Comparison of ENCODE assay signal across 24 cellular contexts in the genomic region with DNA sequence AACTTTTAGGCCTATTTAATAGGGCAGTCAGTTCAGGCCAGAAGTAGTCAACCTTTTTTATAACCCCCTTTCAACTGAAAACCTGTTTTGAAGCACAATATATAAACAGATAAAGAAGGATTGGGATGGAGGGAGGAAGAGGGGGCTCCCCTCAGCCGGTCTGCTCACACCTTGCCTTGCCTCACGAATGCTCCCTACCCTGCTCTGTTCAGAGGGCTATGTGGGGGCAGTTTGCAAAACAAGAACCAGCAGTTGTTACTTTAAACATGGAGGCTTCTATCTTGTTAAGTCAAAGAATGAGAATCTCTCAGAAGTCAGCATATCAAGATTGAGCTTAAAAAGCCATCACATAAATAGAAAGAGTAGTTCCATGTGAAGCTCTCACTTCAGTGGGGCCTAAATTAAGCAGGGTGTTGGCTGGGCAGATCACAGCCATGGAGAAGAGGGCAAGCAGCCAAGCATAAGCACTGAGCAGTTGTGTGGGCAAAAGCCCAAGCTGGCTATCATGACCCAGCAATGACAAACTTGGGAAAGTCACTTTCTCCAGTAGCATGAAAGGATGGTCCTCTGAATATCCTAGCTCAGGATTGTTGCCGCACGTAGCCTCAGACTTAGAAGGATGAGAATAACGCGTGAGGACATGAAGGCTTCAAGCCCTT.
DNase-seq lines count a peak whose midpoint lies in the region; ATAC-seq and TF ChIP-seq lines count a peak whose summit lies in the region.
"Had no signal": no experiment of that assay in that cellular context is flagged by ENCODE, and none has a peak within 500 bp of the region (broad histone marks: within the 10 kb centered on the region; RNA-seq: fewer than 3 reads in every experiment).

No MANE protein-coding gene starts in this region.

- WGBS in body of pancreas, 2 donors = 90 to 92% methylated on average over 6 of the region's 6 CpGs

- no TSS peak for BruUV-seq in MCF 10A (replicated peaks; lab: Mats Ljungman, UMichigan)

- no peaks in the 10 kb centered on the region for H3K27me3 Mint-ChIP-seq in MCF 10A (ENCODE audit: insufficient read depth, unreplicated experiment)
- H3K27me3 Mint-ChIP-seq: T-cell had no signal

- H3K36me3 ChIP-seq in body of pancreas (replicated peaks in 1 of 2; ENCODE audit: insufficient read depth in 1 of 2, low read depth in 2 of 2) (no peaks in the 10 kb centered on the region), skeletal muscle tissue (ENCODE audit: control insufficient read depth in 3 of 3, insufficient read depth in 3 of 3, low read length in 3 of 3) (no peaks in the 10 kb centered on the region)
- H3K36me3 ChIP-seq: ovary had no signal

- no peak for TF ChIP-seq POLR2A in body of pancreas (IDR thresholded peaks at IDR 0.05)

- CTCF ChIA-PET in MCF 10A (lab: Yijun Ruan, JAX) = interaction anchor here (0.6 to 3.1 kb wide), 4 partner anchors 11 to 1027 kb away, joined by 3 to 11 read pairs (median 6); no protein-coding TSS in a partner anchor

- H3K9ac ChIP-seq in skeletal muscle tissue (ENCODE audit: low read depth in 1 of 3, low read length in 3 of 3) = no peak overlapping the region

- peaks cover 10% of the 10 kb centered on the region for H3K4me1 Mint-ChIP-seq in MCF 10A (ENCODE audit: insufficient read depth, unreplicated experiment)
- H3K4me1 Mint-ChIP-seq: CD14-positive monocyte; naive thymus-derived CD4-positive, alpha-beta T cell; T-cell had no signal

- no peak overlapping the region for H3K27ac Mint-ChIP-seq in MCF 10A (ENCODE audit: low read depth, unreplicated experiment)
- H3K27ac Mint-ChIP-seq: naive thymus-derived CD4-positive, alpha-beta T cell; T-cell had no signal

- no peak for TF ChIP-seq CTCF in AG10803 (conservative IDR thresholded peaks at IDR 0.05; ENCODE audit: low read length)
- no peak for TF ChIP-seq CTCF in body of pancreas (IDR thresholded peaks at IDR 0.05)
- no peak for TF ChIP-seq CTCF in MCF 10A (IDR thresholded peaks at IDR 0.05; ENCODE audit: unreplicated experiment)

- H3K4me1 ChIP-seq in body of pancreas = no peaks in the 10 kb centered on the region
- peaks cover 7 to 10% (median 9%) of the 10 kb centered on the region in 3 donors for H3K4me1 ChIP-seq in skeletal muscle tissue (ENCODE audit: control insufficient read depth in 3 of 3, insufficient read depth in 3 of 3, low read length in 3 of 3)
- H3K4me1 ChIP-seq: foreskin keratinocyte had no signal

- no peak for ATAC-seq in body of pancreas
- ATAC-seq in left colon = peak; percentile 49
- no peak for ATAC-seq in HG02798 (IDR thresholded peaks at IDR 0.05; ENCODE audit: poor library complexity, unreplicated experiment)
- ATAC-seq in GM18858 (IDR thresholded peaks at IDR 0.05; ENCODE audit: unreplicated experiment) = no peak
- ATAC-seq: foreskin keratinocyte; naive thymus-derived CD4-positive, alpha-beta T cell; T-cell had no signal

- no peak overlapping the region for H3K4me3 ChIP-seq in AG10803 (ENCODE audit: low read length)
- no peak overlapping the region for H3K4me3 ChIP-seq in body of pancreas
- H3K4me3 ChIP-seq in skeletal muscle tissue (ENCODE audit: low read length in 3 of 3) = no peak overlapping the region
- H3K4me3 ChIP-seq: ovary had no signal

- H3K27ac ChIP-seq in body of pancreas (no peak overlapping the region), skeletal muscle tissue (ENCODE audit: low read depth, low read length) (peak overlapping the region; percentile 49)
- H3K27ac ChIP-seq: epithelial cell of prostate, foreskin keratinocyte, ovary had no signal

- no peaks in the 10 kb centered on the region for H3K36me3 Mint-ChIP-seq in MCF 10A (ENCODE audit: insufficient read depth, unreplicated experiment)
- H3K36me3 Mint-ChIP-seq: CD14-positive monocyte; naive thymus-derived CD4-positive, alpha-beta T cell; T-cell had no signal

- no peak overlapping the region for H3K4me3 Mint-ChIP-seq in MCF 10A (ENCODE audit: unreplicated experiment)
- H3K4me3 Mint-ChIP-seq: CD14-positive monocyte; naive thymus-derived CD4-positive, alpha-beta T cell; T-cell had no signal

- H3K9me3 ChIP-seq in body of pancreas (no peaks in the 10 kb centered on the region), skeletal muscle tissue (ENCODE audit: control insufficient read depth in 3 of 3, low read length in 3 of 3) (no peaks in the 10 kb centered on the region)
- H3K9me3 ChIP-seq: ovary had no signal

- no peaks in the 10 kb centered on the region for H3K27me3 ChIP-seq in body of pancreas
- H3K27me3 ChIP-seq in skeletal muscle tissue (ENCODE audit: control insufficient read depth in 3 of 3, insufficient read depth in 3 of 3, low read length in 3 of 3) = no peaks in the 10 kb centered on the region
- H3K27me3 ChIP-seq: foreskin keratinocyte, ovary had no signal

- H3K9me3 Mint-ChIP-seq in MCF 10A (ENCODE audit: unreplicated experiment) = peaks cover 6% of the 10 kb centered on the region

- intact Hi-C loops in body of pancreas (cut with DNase I) = no loop called here
- intact Hi-C loops in left colon (cut with DNase I, micrococcal nuclease) = no loop called here
- intact Hi-C loops in MCF 10A (cut with micrococcal nuclease) = no loop called here

- DNase-seq in AG10803 (ENCODE audit: low read depth) = peak; percentile 19
- DNase-seq in body of pancreas = peak in 3 of 4 donors; percentile 17 to 51 (median 48)
- DNase-seq in left colon = peak; percentile 28 to 31
- DNase-seq in MCF 10A (ENCODE audit: unreplicated experiment) = no peak
- DNase-seq in GM19240 (ENCODE audit: insufficient read length, low spot score) = no peak
- DNase-seq: activated gamma-delta T cell; central memory CD4-positive, alpha-beta T cell; foreskin keratinocyte; GF-D8; islet precursor cell; KBM-7; mammary epithelial cell; naive thymus-derived CD4-positive, alpha-beta T cell; SIG-M5; small intestine; stimulated activated CD4-positive, alpha-beta T cell treated with anti-CD3 and anti-CD28 coated beads, Interleukin-2, amount 100 ng/mL, for 48 hours; stimulated activated naive CD4-positive, alpha-beta T cell treated with Interleukin-2 at 50 U/mL for 16 hours; T-cell had no signal

- POLR2A ChIA-PET in MCF 10A (lab: Yijun Ruan, JAX) = no interaction called here

Comparison
In these comparisons a context has a peak if more than half of its experiments do, and no peak if none do; other contexts are left out.
1. DNase-seq: peak in AG10803 (single experiment), body of pancreas (3 of 4) and left colon (2 of 2); none in MCF 10A (single experiment) and GM19240 (single experiment).